21 cellular contexts compared by ENCODE assay signal in the genomic region with DNA sequence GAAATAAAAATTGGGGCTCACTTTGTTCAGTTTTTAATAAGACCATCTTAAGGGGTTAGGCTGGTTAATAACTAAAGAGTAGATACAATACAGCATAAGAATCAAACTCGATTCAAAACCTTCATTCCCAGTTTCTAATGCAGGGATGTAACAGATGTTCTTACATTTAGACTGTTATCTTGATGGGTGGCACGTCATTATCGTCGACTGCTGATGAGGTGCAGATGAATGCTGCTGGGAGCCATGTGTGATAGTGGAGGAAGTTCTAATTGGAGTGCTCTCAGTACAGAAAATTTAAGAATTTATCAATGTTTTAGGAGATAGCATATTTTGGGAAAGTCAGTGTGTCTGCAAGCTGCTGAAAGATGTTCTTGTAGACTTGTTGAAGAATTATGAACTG.
DNase-seq lines count a peak whose midpoint lies in the region; ATAC-seq, FAIRE-seq and TF ChIP-seq lines count a peak whose summit lies in the region.
"Had no signal": no experiment of that assay in that cellular context is flagged by ENCODE, and none has a peak within 500 bp of the region (broad histone marks: within the 10 kb centered on the region; RNA-seq: fewer than 3 reads in every experiment).

No MANE protein-coding gene starts in this region.

- TF ChIP-seq CTCF in BE2C (IDR thresholded peaks at IDR 0.05; ENCODE audit: low read depth, low read length) (no peak), chondrocyte (IDR thresholded peaks at IDR 0.05) (no peak)

- no peak overlapping the region for H2BK5ac ChIP-seq in mesendoderm (ENCODE audit: low read length)

- no peak overlapping the region for H3K18ac ChIP-seq in mesendoderm (ENCODE audit: low read length)

- DNase-seq in BE2C (peak; percentile 14), GM19239 (ENCODE audit: insufficient read length, low spot score) (no peak), SJCRH30 (no peak), mesendoderm (peak; percentile 63), chondrocyte (ENCODE audit: low spot score) (no peak)
- DNase-seq: 8988T; Calu3; CD8-positive, alpha-beta T cell; DMS79; GDM1; HFFc6; KBM-7 had no signal

- no peak overlapping the region for H2BK120ac ChIP-seq in mesendoderm (ENCODE audit: low read depth, low read length)

- no peak overlapping the region for H3K9ac ChIP-seq in mesendoderm (ENCODE audit: low read length)
- H3K9ac ChIP-seq: BLaER1 treated with 17β-estradiol and CSF1 and Interleukin-3, amounts not matched to agents 10 nM and 100 nM had no signal

- H3K36me3 ChIP-seq in BE2C (no peaks in the 10 kb centered on the region), SJCRH30 (no peaks in the 10 kb centered on the region), mesendoderm (ENCODE audit: control insufficient read depth, insufficient read depth, low read length) (no peaks in the 10 kb centered on the region)
- H3K36me3 ChIP-seq: BLaER1 treated with 17β-estradiol and CSF1 and Interleukin-3, amounts not matched to agents 10 nM and 100 nM; HAP-1 had no signal

- H3K79me2 ChIP-seq in mesendoderm (ENCODE audit: control insufficient read depth, insufficient read depth, low read length): peaks cover 19% of the 10 kb centered on the region

- no peak overlapping the region for H2BK15ac ChIP-seq in mesendoderm (replicated peaks; ENCODE audit: low read depth)

- peak; percentile 45 for FAIRE-seq in GM19239 (lab: Jason Lieb, UNC)
- FAIRE-seq: GM12892, GM18507, H1, HepG2 had no signal

- H3K27me3 Mint-ChIP-seq in chondrocyte (ENCODE audit: low read depth): no peaks in the 10 kb centered on the region
- H3K27me3 Mint-ChIP-seq: IgD-negative memory B cell had no signal

- H3K9me3 ChIP-seq in BE2C: no peaks in the 10 kb centered on the region
- no peaks in the 10 kb centered on the region for H3K9me3 ChIP-seq in SJCRH30 (replicated peaks)
- H3K9me3 ChIP-seq: BLaER1 treated with 17β-estradiol and CSF1 and Interleukin-3, amounts not matched to agents 10 nM and 100 nM; HAP-1 had no signal

- no peak overlapping the region for H3K4me3 Mint-ChIP-seq in chondrocyte (ENCODE audit: unreplicated experiment)
- H3K4me3 Mint-ChIP-seq: CD8-positive, alpha-beta T cell; HFFc6; IgD-negative memory B cell had no signal

- no peak overlapping the region for H3K23ac ChIP-seq in mesendoderm (ENCODE audit: low read length)

- H4K5ac ChIP-seq in mesendoderm (ENCODE audit: low read length): no peak overlapping the region

- no peaks in the 10 kb centered on the region for H3K9me3 Mint-ChIP-seq in chondrocyte (ENCODE audit: low read depth)
- H3K9me3 Mint-ChIP-seq: CD8-positive, alpha-beta T cell; HFFc6; IgD-negative memory B cell had no signal

- H3K27ac ChIP-seq in SJCRH30: peak overlapping the region; percentile 67
- H3K27ac ChIP-seq in mesendoderm (ENCODE audit: low read depth, low read length): no peak overlapping the region
- H3K27ac ChIP-seq: BLaER1 treated with 17β-estradiol and CSF1 and Interleukin-3, amounts not matched to agents 10 nM and 100 nM had no signal

- no CpG with 5 or more reads among the region's 4 CpGs for WGBS in mesendoderm (ENCODE audit: extremely low coverage, insufficient coverage, low lambda C conversion rate)

- no peak overlapping the region for H3K56ac ChIP-seq in mesendoderm (ENCODE audit: low read length)

- no peak overlapping the region for H3K4me3 ChIP-seq in BE2C (ENCODE audit: low read depth, low read length)
- H3K4me3 ChIP-seq in SJCRH30: no peak overlapping the region
- no peak overlapping the region for H3K4me3 ChIP-seq in mesendoderm (ENCODE audit: low read length)
- H3K4me3 ChIP-seq: BLaER1 treated with 17β-estradiol and CSF1 and Interleukin-3, amounts not matched to agents 10 nM and 100 nM; HAP-1 had no signal

- H2AK5ac ChIP-seq in mesendoderm (ENCODE audit: low read length): no peak overlapping the region

- H3K4me2 ChIP-seq in mesendoderm (ENCODE audit: low read length): no peak overlapping the region

- H4K8ac ChIP-seq in mesendoderm (ENCODE audit: low read depth, low read length): no peak overlapping the region

- H3K4me1 Mint-ChIP-seq in chondrocyte (ENCODE audit: low read depth): peaks cover 34% of the 10 kb centered on the region

- H3K36me3 Mint-ChIP-seq in chondrocyte (ENCODE audit: low read depth): no peaks in the 10 kb centered on the region
- H3K36me3 Mint-ChIP-seq: CD8-positive, alpha-beta T cell; IgD-negative memory B cell had no signal

- H3K27me3 ChIP-seq in BE2C (no peaks in the 10 kb centered on the region), SJCRH30 (no peaks in the 10 kb centered on the region), mesendoderm (ENCODE audit: insufficient read depth, low read length, poor library complexity) (no peaks in the 10 kb centered on the region)
- H3K27me3 ChIP-seq: BLaER1 treated with 17β-estradiol and CSF1 and Interleukin-3, amounts not matched to agents 10 nM and 100 nM had no signal

- no peak for ATAC-seq in activated CD4-positive, CD25-positive, alpha-beta regulatory T cell treated with anti-CD3 and anti-CD28 coated beads, Interleukin-2, amount 50 U/mL, for 24 hours
- no peak for ATAC-seq in GM21390 (IDR thresholded peaks at IDR 0.05; ENCODE audit: unreplicated experiment)
- ATAC-seq: CD8-positive, alpha-beta T cell; HepG2 had no signal

- H3K4ac ChIP-seq in mesendoderm (ENCODE audit: low read depth, low read length): no peak overlapping the region

- no peak overlapping the region for H3K27ac Mint-ChIP-seq in chondrocyte (ENCODE audit: unreplicated experiment)
- H3K27ac Mint-ChIP-seq: CD8-positive, alpha-beta T cell; HFFc6 had no signal

- peaks cover 7% of the 10 kb centered on the region for H3K79me1 ChIP-seq in mesendoderm (ENCODE audit: low read length)

- H3K4me1 ChIP-seq in BE2C: peaks cover 16% of the 10 kb centered on the region
- peaks cover 41% of the 10 kb centered on the region for H3K4me1 ChIP-seq in SJCRH30
- H3K4me1 ChIP-seq in mesendoderm (ENCODE audit: control insufficient read depth, low read depth, low read length): peaks cover 10% of the 10 kb centered on the region

Comparison
In these comparisons a context has a peak if more than half of its experiments do, and no peak if none do; other contexts are left out.
1. DNase-seq: peak in BE2C (single experiment) and mesendoderm (single experiment); none in GM19239 (single experiment), SJCRH30 (0 of 2) and chondrocyte (single experiment).